8 cellular contexts compared by ENCODE assay signal in the genomic region with DNA sequence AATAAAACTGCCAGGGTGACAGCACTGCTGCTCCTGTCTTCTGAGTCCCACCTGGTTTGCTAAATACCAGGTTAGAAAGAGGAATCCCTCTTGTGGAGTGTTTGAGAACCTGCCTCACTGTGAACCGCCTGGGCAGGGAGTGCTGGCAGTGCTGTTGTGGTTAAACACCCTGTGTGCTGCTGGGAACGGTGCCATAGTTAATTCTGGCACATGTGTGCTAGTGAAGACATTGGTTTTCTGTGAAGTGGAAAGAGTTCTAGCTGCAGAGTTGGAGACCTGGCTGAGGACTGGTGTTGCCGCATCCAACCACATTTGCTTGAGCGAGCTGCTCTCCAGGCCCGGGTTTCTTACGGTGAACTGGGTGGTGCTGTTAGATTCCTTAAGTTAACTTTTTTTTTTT.
DNase-seq lines count a peak whose midpoint lies in the region; ATAC-seq, FAIRE-seq and TF ChIP-seq lines count a peak whose summit lies in the region.

No MANE protein-coding gene starts in this region.

- no peak overlapping the region for H3K4me2 ChIP-seq in OCI-LY7 (ENCODE audit: low read length)

- H3K9me2 ChIP-seq in OCI-LY7 (ENCODE audit: insufficient read depth, low read length): no peaks in the 10 kb centered on the region

- no peaks in the 10 kb centered on the region for H3K9me3 Mint-ChIP-seq in CD4-positive, alpha-beta T cell
- no peaks in the 10 kb centered on the region for H3K9me3 Mint-ChIP-seq in natural killer cell

- no peaks in the 10 kb centered on the region for H4K20me1 ChIP-seq in OCI-LY7 (ENCODE audit: insufficient read depth, low read length)

- no TSS peak for BruUV-seq in OCI-LY7 (replicated peaks; lab: Mats Ljungman, UMichigan)

- H3K79me2 ChIP-seq in OCI-LY7 (ENCODE audit: insufficient read depth, low read depth, low read length): no peaks in the 10 kb centered on the region

- no peaks in the 10 kb centered on the region for H3K9me3 ChIP-seq in CD4-positive, alpha-beta T cell (ENCODE audit: control insufficient read depth, low read length)
- H3K9me3 ChIP-seq in OCI-LY7 (ENCODE audit: low read length): no peaks in the 10 kb centered on the region

- H3K27me3 Mint-ChIP-seq in CD4-positive, alpha-beta T cell: no peaks in the 10 kb centered on the region
- no peaks in the 10 kb centered on the region for H3K27me3 Mint-ChIP-seq in natural killer cell (ENCODE audit: low read depth in 2 of 2)

- H3K27me3 ChIP-seq in CD4-positive, alpha-beta T cell (ENCODE audit: control insufficient read depth, insufficient read depth, low read length): no peaks in the 10 kb centered on the region

- no peak overlapping the region for H3K4me3 Mint-ChIP-seq in CD4-positive, alpha-beta T cell
- no peak overlapping the region for H3K4me3 Mint-ChIP-seq in natural killer cell

- intact Hi-C loops in CD4-positive, alpha-beta T cell (cut with DNase I, micrococcal nuclease): loop anchor here in 1 of 2 experiments (10.0 kb wide), 1 partner anchor 347 kb away; a partner anchor contains a TSS
- intact Hi-C loops in natural killer cell (cut with micrococcal nuclease) (no loop called here), OCI-LY7 (cut with micrococcal nuclease; ENCODE audit: unreplicated experiment) (no loop called here)

- TF ChIP-seq CTCF in CD4-positive, alpha-beta T cell (IDR thresholded peaks at IDR 0.05): no peak
- TF ChIP-seq CTCF in natural killer cell (IDR thresholded peaks at IDR 0.05): no peak
- no peak for TF ChIP-seq CTCF in OCI-LY7 (conservative IDR thresholded peaks at IDR 0.05; ENCODE audit: low read length)

- H2AFZ ChIP-seq in OCI-LY7 (ENCODE audit: low read length): no peak overlapping the region

- H3K4me1 Mint-ChIP-seq in CD4-positive, alpha-beta T cell (ENCODE audit: low read depth): peaks cover 35% of the 10 kb centered on the region
- H3K4me1 Mint-ChIP-seq in natural killer cell: peaks cover 40 to 45% of the 10 kb centered on the region in 2 donors

- no peak overlapping the region for H3K4me3 ChIP-seq in OCI-LY7 (ENCODE audit: low read depth, low read length, poor library complexity, severe bottlenecking)

- no peak for FAIRE-seq in HTR-8/SVneo (lab: Jason Lieb, UNC)

- H3K27ac ChIP-seq in CD4-positive, alpha-beta T cell (ENCODE audit: low read depth, low read length): no peak overlapping the region
- H3K27ac ChIP-seq in epithelial cell of prostate: peak overlapping the region; percentile 77
- H3K27ac ChIP-seq in OCI-LY7 (ENCODE audit: low read depth, low read length, poor library complexity, severe bottlenecking): no peak overlapping the region

- peak; percentile 79 for ATAC-seq in CD4-positive, alpha-beta T cell (ENCODE audit: poor library complexity)
- ATAC-seq in natural killer cell (peak in 2 of 3 donors; percentile 63 to 67), GM21360 (IDR thresholded peaks at IDR 0.05; ENCODE audit: unreplicated experiment) (no peak)

- DNase-seq in CD4-positive, alpha-beta T cell: peak in 1 of 10 experiments; percentile 21
- DNase-seq in NCI-H2029 treated with DMSO at 0.1 percent for 48 hours (lab: John Stamatoyannopoulos, UW): peak; percentile 82
- peak; percentile 68 for DNase-seq in epithelial cell of prostate (ENCODE audit: low read depth, low spot score)
- no peak for DNase-seq in natural killer cell
- no peak for DNase-seq in HTR-8/SVneo (ENCODE audit: insufficient read length, low spot score)
- no peak for DNase-seq in OCI-M1 (lab: John Stamatoyannopoulos, UW)
- no peak for DNase-seq in OCI-LY7 (ENCODE audit: low spot score)

- H3K36me3 Mint-ChIP-seq in CD4-positive, alpha-beta T cell (ENCODE audit: low read depth): peaks cover 92% of the 10 kb centered on the region
- peaks cover 36% of the 10 kb centered on the region for H3K36me3 Mint-ChIP-seq in natural killer cell

- CTCF ChIA-PET in CD4-positive, alpha-beta T cell (lab: Charles Lee): no interaction called here
- CTCF ChIA-PET in OCI-LY7 (lab: Charles Lee; ENCODE audit: unreplicated experiment): no interaction called here

- peaks cover 54% of the 10 kb centered on the region; the same call in 1 of the 2 replicates for H3K36me3 ChIP-seq in OCI-LY7 (ENCODE audit: insufficient read depth, low read length)

- no peak overlapping the region for H3K27ac Mint-ChIP-seq in CD4-positive, alpha-beta T cell
- H3K27ac Mint-ChIP-seq in natural killer cell: peak overlapping the region; percentile 27 to 56

- H3K4me1 ChIP-seq in OCI-LY7 (ENCODE audit: insufficient read depth, low read length, poor library complexity, severe bottlenecking): no peaks in the 10 kb centered on the region

- POLR2A ChIA-PET in CD4-positive, alpha-beta T cell (lab: Charles Lee): no interaction called here
- POLR2A ChIA-PET in OCI-LY7 (lab: Charles Lee): interaction anchor here (0.5 kb wide), 1 partner anchor 26 kb away, joined by 5 read pairs; no protein-coding TSS in a partner anchor

Comparison
In these comparisons a context has a peak if more than half of its experiments do, and no peak if none do; other contexts are left out.
1. DNase-seq: peak in NCI-H2029 treated with DMSO at 0.1 percent for 48 hours (single experiment) and epithelial cell of prostate (single experiment); none in natural killer cell (single experiment), HTR-8/SVneo (single experiment), OCI-M1 (single experiment) and OCI-LY7 (single experiment).